ENCODE assay signal across 19 cellular contexts in genomic region chr14:50794063-50794645, GRCh38. TPM values are rescaled to one million over a fixed set of nuclear protein-coding genes. Genes with fewer than 3 reads are reported as not detected.
DNase-seq lines count a peak whose midpoint lies in the region; ATAC-seq and TF ChIP-seq lines count a peak whose summit lies in the region.
"Had no signal": no experiment of that assay in that cellular context is flagged by ENCODE, and none has a peak within 500 bp of the region (broad histone marks: within the 10 kb centered on the region; RNA-seq: fewer than 3 reads in every experiment).

No MANE protein-coding gene starts in this region.

- H3K27me3 Mint-ChIP-seq in activated CD4-positive, alpha-beta T cell treated with anti-CD3 and anti-CD28 coated beads for 36 hours, result no peaks in the 10 kb centered on the region
- H3K27me3 Mint-ChIP-seq in brain, result no peaks in the 10 kb centered on the region
- H3K27me3 Mint-ChIP-seq: type B pancreatic cell had no signal

- H3K4me3 Mint-ChIP-seq in activated CD4-positive, alpha-beta T cell treated with anti-CD3 and anti-CD28 coated beads for 36 hours, result no peak overlapping the region
- H3K4me3 Mint-ChIP-seq in brain, result no peak overlapping the region
- H3K4me3 Mint-ChIP-seq: activated T-helper 1 cell treated with anti-CD3 and anti-CD28 coated beads, Interleukin-12 subunit alpha, Interleukin-12 subunit beta, Interleukin-2, Interleukin-4 antibody, amounts not matched to agents 30 ng/mL and 10 ng/mL and 1 ng/mL, durations not matched to agents 14 hours and 24 hours and 36 hours; type B pancreatic cell had no signal

- intact Hi-C loops in activated CD4-positive, alpha-beta T cell treated with anti-CD3 and anti-CD28 coated beads for 36 hours (cut with DNase I, micrococcal nuclease), result no loop called here
- intact Hi-C loops in psoas muscle (cut with DNase I), result no loop called here

- no peaks in the 10 kb centered on the region for H3K9me3 Mint-ChIP-seq in activated CD4-positive, alpha-beta T cell treated with anti-CD3 and anti-CD28 coated beads for 36 hours (ENCODE audit: low read depth)
- no peaks in the 10 kb centered on the region for H3K9me3 Mint-ChIP-seq in brain
- H3K9me3 Mint-ChIP-seq: activated T-helper 1 cell treated with anti-CD3 and anti-CD28 coated beads, Interleukin-12 subunit alpha, Interleukin-12 subunit beta, Interleukin-2, Interleukin-4 antibody, amounts not matched to agents 30 ng/mL and 10 ng/mL and 1 ng/mL, durations not matched to agents 14 hours and 24 hours and 36 hours; type B pancreatic cell had no signal

- no peak for DNase-seq in activated CD4-positive, alpha-beta T cell treated with anti-CD3 and anti-CD28 coated beads for 36 hours
- no peak for DNase-seq in activated CD4-positive, alpha-beta T cell treated with anti-CD3 and anti-CD28 coated beads, Interleukin-2, amount 50 U/mL, for 1 hour
- DNase-seq in HEK293T (ENCODE audit: extremely low spot score) (peak; percentile 16), psoas muscle (no peak), NCI-H2081 (lab: John Stamatoyannopoulos, UW) (no peak)
- DNase-seq: anterior cingulate cortex, colonic mucosa, GF-D8, NCI-H2227 treated with DMSO at 0.1 percent for 48 hours, SIG-M5, sigmoid colon had no signal

- ATAC-seq in activated CD4-positive, alpha-beta T cell treated with anti-CD3 and anti-CD28 coated beads for 36 hours, result no peak
- ATAC-seq in psoas muscle, result peak in 3 of 4 donors; percentile 26 to 55 (median 47)
- no peak for ATAC-seq in GM21717 (IDR thresholded peaks at IDR 0.05; ENCODE audit: unreplicated experiment)
- no peak for ATAC-seq in GM18861 (IDR thresholded peaks at IDR 0.05; ENCODE audit: unreplicated experiment)
- ATAC-seq: A549, HepG2 had no signal

- peak overlapping the region; percentile 14 for H3K27ac Mint-ChIP-seq in activated CD4-positive, alpha-beta T cell treated with anti-CD3 and anti-CD28 coated beads for 36 hours
- H3K27ac Mint-ChIP-seq in brain, result peak overlapping the region in 4 of 5 experiments; percentile 33 to 88 (median 56)
- H3K27ac Mint-ChIP-seq: activated T-helper 1 cell treated with anti-CD3 and anti-CD28 coated beads, Interleukin-12 subunit alpha, Interleukin-12 subunit beta, Interleukin-2, Interleukin-4 antibody, amounts not matched to agents 30 ng/mL and 10 ng/mL and 1 ng/mL, durations not matched to agents 14 hours and 24 hours and 36 hours; type B pancreatic cell had no signal

- CTCF ChIA-PET in activated CD4-positive, alpha-beta T cell treated with anti-CD3 and anti-CD28 coated beads for 36 hours (lab: Charles Lee), result interaction anchor here (0.5 to 13.9 kb wide), 10 partner anchors 9 to 681 kb away, joined by 3 to 119 read pairs (median 4); no protein-coding TSS in a partner anchor
- CTCF ChIA-PET in HEK293T (lab: Yijun Ruan, JAX), result interaction anchor here (1.0 to 1.6 kb wide), 4 partner anchors 9 to 67 kb away, joined by 3 to 13 read pairs (median 4); no protein-coding TSS in a partner anchor

- H3K27ac ChIP-seq in psoas muscle, result peak overlapping the region; percentile 78
- H3K27ac ChIP-seq: A549, colonic mucosa, neutrophil, sigmoid colon had no signal

- peaks cover 35% of the 10 kb centered on the region for H3K36me3 Mint-ChIP-seq in activated CD4-positive, alpha-beta T cell treated with anti-CD3 and anti-CD28 coated beads for 36 hours (ENCODE audit: low read depth)
- H3K36me3 Mint-ChIP-seq in brain, result peaks cover 48% of the 10 kb centered on the region

- H3K4me1 Mint-ChIP-seq in activated CD4-positive, alpha-beta T cell treated with anti-CD3 and anti-CD28 coated beads for 36 hours, result peaks cover 65% of the 10 kb centered on the region
- peaks cover 85% of the 10 kb centered on the region for H3K4me1 Mint-ChIP-seq in brain

- no peaks in the 10 kb centered on the region for H3K27me3 ChIP-seq in psoas muscle (ENCODE audit: insufficient read depth in 3 of 3, low read length in 2 of 3)
- H3K27me3 ChIP-seq: colonic mucosa, neutrophil, sigmoid colon had no signal

- WGBS in psoas muscle, 3 donors, result 29 to 49% (median 30%) methylated on average over 8 of the region's 8 CpGs

- no peaks in the 10 kb centered on the region for H3K9me3 ChIP-seq in psoas muscle
- H3K9me3 ChIP-seq: A549, colonic mucosa, neutrophil, sigmoid colon had no signal

- H3K4me1 ChIP-seq in psoas muscle, result peaks cover 60% of the 10 kb centered on the region
- H3K4me1 ChIP-seq: colonic mucosa had no signal

- no peak for TF ChIP-seq CTCF in brain (conservative IDR thresholded peaks at IDR 0.05)
- TF ChIP-seq CTCF in psoas muscle (IDR thresholded peaks at IDR 0.05), result no peak

- POLR2A ChIA-PET in activated CD4-positive, alpha-beta T cell treated with anti-CD3 and anti-CD28 coated beads for 36 hours (lab: Charles Lee), result no interaction called here
- POLR2A ChIA-PET in HEK293T (lab: Yijun Ruan, JAX), result interaction anchor here (1.2 to 2.1 kb wide), 2 partner anchors 16 to 35 kb away, joined by 4 to 5 read pairs; no protein-coding TSS in a partner anchor

- H3K36me3 ChIP-seq in psoas muscle (ENCODE audit: insufficient read depth in 1 of 2, low read depth in 1 of 2), result peaks cover 0 to 22% of the 10 kb centered on the region in 2 donors

- H3K4me3 ChIP-seq in psoas muscle, result peak overlapping the region; percentile 1
- H3K4me3 ChIP-seq: A549, colonic mucosa, sigmoid colon had no signal

TF ChIP-seq in HEK293T, 16 proteins besides CTCF, POLR2A, EP300 and RAD21:
- TF ChIP-seq, protein P1, sequence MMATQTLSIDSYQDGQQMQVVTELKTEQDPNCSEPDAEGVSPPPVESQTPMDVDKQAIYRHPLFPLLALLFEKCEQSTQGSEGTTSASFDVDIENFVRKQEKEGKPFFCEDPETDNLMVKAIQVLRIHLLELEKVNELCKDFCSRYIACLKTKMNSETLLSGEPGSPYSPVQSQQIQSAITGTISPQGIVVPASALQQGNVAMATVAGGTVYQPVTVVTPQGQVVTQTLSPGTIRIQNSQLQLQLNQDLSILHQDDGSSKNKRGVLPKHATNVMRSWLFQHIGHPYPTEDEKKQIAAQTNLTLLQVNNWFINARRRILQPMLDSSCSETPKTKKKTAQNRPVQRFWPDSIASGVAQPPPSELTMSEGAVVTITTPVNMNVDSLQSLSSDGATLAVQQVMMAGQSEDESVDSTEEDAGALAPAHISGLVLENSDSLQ (IDR thresholded peaks at IDR 0.05), result peak; percentile 21; the same call in 1 of the 2 replicates
- no peak for TF ChIP-seq CTBP1 (IDR thresholded peaks at IDR 0.05; ENCODE audit: borderline replicate concordance)
- no peak for TF ChIP-seq FOXK2 (IDR thresholded peaks at IDR 0.05)
TF ChIP-seq in HEK293T: peak in this region for 1.

RNA-seq across cellular contexts. Expression of gene NIN, which starts 36.8 kb away (rescaled TPM):
- total RNA-seq in activated CD4-positive, alpha-beta T cell treated with anti-CD3 and anti-CD28 coated beads for 36 hours, result 10 to 100 TPM; 47.5 to 53.8 TPM
- polyA plus RNA-seq in brain (ENCODE audit: insufficient read depth, low read depth, low replicate concordance) (8.5 TPM), psoas muscle (10 to 100 TPM in 2 of 3 donors, 1 to 10 TPM in 1; 7.3 to 17.3 (median 11.5) TPM)
- 10 to 100 TPM; 24.3 to 47.7 (median 39.5) TPM for total RNA-seq in psoas muscle

Comparison
In these comparisons a context has a peak if more than half of its experiments do, and no peak if none do; other contexts are left out.
1. ATAC-seq: peak in psoas muscle (3 of 4); none in activated CD4-positive, alpha-beta T cell treated with anti-CD3 and anti-CD28 coated beads for 36 hours (single experiment), GM21717 (single experiment) and GM18861 (single experiment).